In genomic region chr12:131586269-131586668, GRCh38 we compare ENCODE assay signal across 7 cellular contexts.
"Had no signal": no experiment of that assay in that cellular context is flagged by ENCODE, and none has a peak within 500 bp of the region (broad histone marks: within the 10 kb centered on the region; RNA-seq: fewer than 3 reads in every experiment).

No MANE protein-coding gene starts in this region.

- H3K4me3 ChIP-seq: K562 had no signal

- DNase-seq: IMR-90, KBM-7, KG1 had no signal

- H3K9ac ChIP-seq: KMS-11 had no signal

- ATAC-seq: HepG2, K562 had no signal

- H3K27ac ChIP-seq: HL-60, KMS-11 had no signal

- H3K4me2 ChIP-seq: KMS-11 had no signal
